In the genomic region with DNA sequence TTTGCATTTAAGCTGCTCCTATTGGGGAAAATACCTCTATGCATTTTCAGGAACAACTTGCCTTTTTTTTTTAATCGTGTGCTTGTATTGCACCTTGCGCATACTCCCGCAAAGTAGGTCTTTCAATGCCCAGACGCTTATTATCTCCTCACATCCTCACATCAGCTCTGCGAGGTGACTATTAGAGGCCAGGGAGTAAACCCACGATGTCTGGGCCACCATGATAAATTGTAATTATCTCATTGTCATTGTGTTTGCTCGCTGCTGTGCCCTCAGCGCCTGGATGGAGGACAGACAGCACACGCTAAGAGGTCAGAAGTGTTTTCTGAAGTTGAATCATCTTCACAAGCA, we compare ENCODE assay signal across 8 cellular contexts. TPM values are rescaled to one million over a fixed set of nuclear protein-coding genes. Genes with fewer than 3 reads are reported as not detected.
DNase-seq lines count a peak whose midpoint lies in the region; ATAC-seq and TF ChIP-seq lines count a peak whose summit lies in the region.

No MANE protein-coding gene starts in this region.

- no TSS peak for BruUV-seq in A673 (replicated peaks; lab: Mats Ljungman, UMichigan)

- no peak for DNase-seq in A673 (ENCODE audit: low spot score)
- DNase-seq in adipocyte (ENCODE audit: low read depth), result no peak
- peak; percentile 48 for DNase-seq in medulla oblongata (ENCODE audit: extremely low spot score)
- DNase-seq in activated CD4-positive, CD25-positive, alpha-beta regulatory T cell treated with anti-CD3 and anti-CD28 coated beads, Interleukin-2, amount 50 U/mL, for 72 hours, result no peak
- no peak for DNase-seq in NCI-H2196 treated with DMSO at 0.1 percent for 48 hours (lab: John Stamatoyannopoulos, UW; ENCODE audit: unreplicated experiment)

- no peak for ATAC-seq in HG02840 (IDR thresholded peaks at IDR 0.05; ENCODE audit: low FRiP score, unreplicated experiment)
- ATAC-seq in GM21825 (IDR thresholded peaks at IDR 0.05; ENCODE audit: unreplicated experiment), result no peak

- intact Hi-C loops in A673 (cut with micrococcal nuclease; ENCODE audit: unreplicated experiment), result no loop called here

- H3K27me3 ChIP-seq in A673 (replicated peaks; ENCODE audit: insufficient read depth, low read depth, low read length, poor library complexity) (no peaks in the 10 kb centered on the region), HUES64 (ENCODE audit: insufficient read depth, low read length) (peaks cover 9% of the 10 kb centered on the region), adipocyte (replicated peaks; ENCODE audit: control insufficient read depth, insufficient read depth, low read length) (no peaks in the 10 kb centered on the region)

- H3K9ac ChIP-seq in HUES64 (ENCODE audit: low read depth, low read length) (peak overlapping the region; percentile 62), adipocyte (ENCODE audit: low read length) (peak overlapping the region; percentile 62)

- H3K9me3 ChIP-seq in A673 (ENCODE audit: low read depth, low read length, poor library complexity, severe bottlenecking) (no peaks in the 10 kb centered on the region), HUES64 (ENCODE audit: insufficient read depth, low read depth, low read length) (no peaks in the 10 kb centered on the region), adipocyte (ENCODE audit: control insufficient read depth, low read length) (no peaks in the 10 kb centered on the region)

- CTCF ChIA-PET in A673 (lab: Charles Lee), result no interaction called here

- no peaks in the 10 kb centered on the region for H3K36me3 ChIP-seq in A673 (ENCODE audit: insufficient read depth, low read length, poor library complexity, severe bottlenecking)
- no peaks in the 10 kb centered on the region for H3K36me3 ChIP-seq in HUES64 (ENCODE audit: insufficient read depth, low read length)
- H3K36me3 ChIP-seq in adipocyte (ENCODE audit: control insufficient read depth, insufficient read depth, low read length, severe bottlenecking), result no peaks in the 10 kb centered on the region

- peaks cover 9% of the 10 kb centered on the region for H3K4me1 ChIP-seq in A673 (ENCODE audit: insufficient read depth, low read length, poor library complexity, severe bottlenecking)
- peaks cover 21% of the 10 kb centered on the region for H3K4me1 ChIP-seq in HUES64 (ENCODE audit: insufficient read depth, low read length)
- H3K4me1 ChIP-seq in adipocyte (ENCODE audit: control insufficient read depth, insufficient read depth, low read length), result peaks cover 18% of the 10 kb centered on the region

- H3K27ac ChIP-seq in A673 (ENCODE audit: low read depth, low read length, poor library complexity, severe bottlenecking), result no peak overlapping the region
- no peak overlapping the region for H3K27ac ChIP-seq in HUES64 (ENCODE audit: low read depth, low read length)

- 63% methylated on average over 9 of the region's 9 CpGs for WGBS in HUES64

- H3K4me3 ChIP-seq in A673 (ENCODE audit: low read depth, low read length, poor library complexity, severe bottlenecking) (peak overlapping the region; percentile 69), HUES64 (ENCODE audit: low read length) (peak overlapping the region; percentile 68), adipocyte (ENCODE audit: low read length) (peak overlapping the region; percentile 91)

- TF ChIP-seq CTCF in A673 (conservative IDR thresholded peaks at IDR 0.05; ENCODE audit: low read depth, low read length), result no peak

- POLR2A ChIA-PET in A673 (lab: Charles Lee; ENCODE audit: low non-redundant PET), result no interaction called here

RNA-seq across cellular contexts. Expression of gene RELL1, which starts 1.0 kb away (rescaled TPM):
- total RNA-seq in A673 (2021), result 6.0 and 7.2 TPM in 2 replicates
- 5.5 TPM for polyA plus RNA-seq in HUES64 (2013, experiment 1 of 2)
- polyA plus RNA-seq in HUES64 (2013, experiment 2 of 2), result 6.9 TPM
